Comparison of ENCODE assay signal across 21 cellular contexts in the genomic region with DNA sequence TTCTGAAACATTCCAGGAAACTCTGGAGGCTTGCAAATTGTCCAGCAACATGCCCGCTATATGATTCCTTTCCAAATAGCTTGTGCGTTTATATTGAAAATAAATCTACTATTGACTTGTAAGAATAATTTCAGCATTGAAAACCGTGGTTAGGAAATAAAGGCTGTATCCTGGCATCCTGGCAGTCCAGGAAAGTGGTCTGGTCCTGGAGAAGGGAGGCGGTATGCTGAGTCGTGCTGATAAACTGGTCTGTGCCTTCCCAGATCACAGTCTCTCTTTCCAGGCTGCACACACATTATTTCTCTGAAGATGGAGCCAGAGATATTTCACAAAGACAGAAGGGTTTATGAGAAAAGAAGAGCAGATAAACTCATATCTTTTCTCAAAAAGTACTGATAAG.
DNase-seq lines count a peak whose midpoint lies in the region; TF ChIP-seq lines count a peak whose summit lies in the region.
"Had no signal": no experiment of that assay in that cellular context is flagged by ENCODE, and none has a peak within 500 bp of the region (broad histone marks: within the 10 kb centered on the region; RNA-seq: fewer than 3 reads in every experiment).

No MANE protein-coding gene starts in this region.

- no peaks in the 10 kb centered on the region for H3K27me3 Mint-ChIP-seq in activated naive CD8-positive, alpha-beta T cell treated with anti-CD3 and anti-CD28 coated beads for 36 hours
- H3K27me3 Mint-ChIP-seq: activated CD4-positive, alpha-beta memory T cell treated with anti-CD3 and anti-CD28 coated beads, Interleukin-2, amount 10 ng/mL, durations not matched to agents 7 days and 5 days; activated naive CD4-positive, alpha-beta T cell treated with anti-CD3 and anti-CD28 coated beads, Interleukin-2, amount 10 ng/mL, durations not matched to agents 7 days and 5 days; stimulated activated memory B cell treated with anti-CD40 and anti-IgM and Interleukin-4, amounts not matched to agents 10 μg/mL and 1 μg/mL and 100 μg/mL, for 72 hours had no signal

- H3K27me3 ChIP-seq in HAP-1 (ENCODE audit: low read depth) (no peaks in the 10 kb centered on the region), esophagus muscularis mucosa (no peaks in the 10 kb centered on the region), smooth muscle cell (ENCODE audit: low read depth) (no peaks in the 10 kb centered on the region)
- H3K27me3 ChIP-seq: SJSA1, upper lobe of right lung had no signal

- no peak overlapping the region for H2AFZ ChIP-seq in smooth muscle cell (ENCODE audit: low read depth)

- no peak for TF ChIP-seq CTCF in esophagus muscularis mucosa (IDR thresholded peaks at IDR 0.05)
- TF ChIP-seq CTCF in smooth muscle cell (IDR thresholded peaks at IDR 0.05; ENCODE audit: borderline replicate concordance, insufficient read depth, poor library complexity, severe bottlenecking) = peak; percentile 8
- TF ChIP-seq CTCF in GM10248 (IDR thresholded peaks at IDR 0.05; ENCODE audit: control extremely low read depth, extremely low read depth, low read depth, missing control alignments) = no peak

- no peak overlapping the region for H3K4me3 Mint-ChIP-seq in activated naive CD8-positive, alpha-beta T cell treated with anti-CD3 and anti-CD28 coated beads for 36 hours
- H3K4me3 Mint-ChIP-seq: activated CD4-positive, alpha-beta memory T cell treated with anti-CD3 and anti-CD28 coated beads, Interleukin-2, amount 10 ng/mL, durations not matched to agents 7 days and 5 days; activated naive CD4-positive, alpha-beta T cell treated with anti-CD3 and anti-CD28 coated beads, Interleukin-2, amount 10 ng/mL, durations not matched to agents 7 days and 5 days; stimulated activated memory B cell treated with anti-CD40 and anti-IgM and Interleukin-4, amounts not matched to agents 10 μg/mL and 1 μg/mL and 100 μg/mL, for 72 hours had no signal

- H3K4me1 Mint-ChIP-seq in activated naive CD8-positive, alpha-beta T cell treated with anti-CD3 and anti-CD28 coated beads for 36 hours = no peaks in the 10 kb centered on the region
- H3K4me1 Mint-ChIP-seq: activated CD4-positive, alpha-beta memory T cell treated with anti-CD3 and anti-CD28 coated beads, Interleukin-2, amount 10 ng/mL, durations not matched to agents 7 days and 5 days; activated naive CD4-positive, alpha-beta T cell treated with anti-CD3 and anti-CD28 coated beads, Interleukin-2, amount 10 ng/mL, durations not matched to agents 7 days and 5 days; stimulated activated memory B cell treated with anti-CD40 and anti-IgM and Interleukin-4, amounts not matched to agents 10 μg/mL and 1 μg/mL and 100 μg/mL, for 72 hours had no signal

- H3K36me3 ChIP-seq in HAP-1 (replicated peaks) (no peaks in the 10 kb centered on the region), esophagus muscularis mucosa (no peaks in the 10 kb centered on the region), smooth muscle cell (ENCODE audit: low read depth) (no peaks in the 10 kb centered on the region)
- H3K36me3 ChIP-seq: prostate gland, SJSA1, upper lobe of right lung had no signal

- H3K27ac Mint-ChIP-seq in activated naive CD8-positive, alpha-beta T cell treated with anti-CD3 and anti-CD28 coated beads for 36 hours = no peak overlapping the region
- H3K27ac Mint-ChIP-seq: activated CD4-positive, alpha-beta memory T cell treated with anti-CD3 and anti-CD28 coated beads, Interleukin-2, amount 10 ng/mL, durations not matched to agents 7 days and 5 days; activated naive CD4-positive, alpha-beta T cell treated with anti-CD3 and anti-CD28 coated beads, Interleukin-2, amount 10 ng/mL, durations not matched to agents 7 days and 5 days; stimulated activated memory B cell treated with anti-CD40 and anti-IgM and Interleukin-4, amounts not matched to agents 10 μg/mL and 1 μg/mL and 100 μg/mL, for 72 hours had no signal

- no peaks in the 10 kb centered on the region for H4K20me1 ChIP-seq in smooth muscle cell (ENCODE audit: low read depth)

- CTCF ChIA-PET in GM10248 (lab: Yijun Ruan, JAX) = interaction anchor here (1.0 to 1.2 kb wide), 2 partner anchors 14 to 30 kb away, joined by 3 read pairs; no protein-coding TSS in a partner anchor

- DNase-seq in HAP-1 (ENCODE audit: low spot score in 2 of 2) = peak; percentile 54 to 55
- DNase-seq in NCI-H526 treated with DMSO at 0.1 percent for 48 hours (lab: John Stamatoyannopoulos, UW) = peak; percentile 39
- DNase-seq in esophagus muscularis mucosa (ENCODE audit: extremely low spot score) = peak; percentile 64
- DNase-seq in smooth muscle cell (lab: John Stamatoyannopoulos, UW; ENCODE audit: unreplicated experiment) = no peak
- DNase-seq in GM10248 (ENCODE audit: extremely low spot score) = no peak
- DNase-seq in activated naive CD8-positive, alpha-beta T cell treated with anti-CD3 and anti-CD28 coated beads for 36 hours = no peak
- DNase-seq in NCI-H187 (lab: John Stamatoyannopoulos, UW) = no peak
- DNase-seq: activated CD4-positive, alpha-beta memory T cell treated with anti-CD3 and anti-CD28 coated beads, Interleukin-2, amount 10 ng/mL, durations not matched to agents 7 days and 5 days; activated CD4-positive, CD25-positive, alpha-beta regulatory T cell treated with anti-CD3 and anti-CD28 coated beads, Interleukin-2, amount 50 U/mL, for 72 hours; activated CD8-positive, alpha-beta memory T cell treated with anti-CD3 and anti-CD28 coated beads, Interleukin-2, amount 50 U/mL, for 48 hours; activated naive CD4-positive, alpha-beta T cell treated with anti-CD3 and anti-CD28 coated beads, Interleukin-2, amount 10 ng/mL, durations not matched to agents 7 days and 5 days; amniotic stem cell; effector CD4-positive, alpha-beta T cell; glutamatergic neuron; NCI-H187 treated with DMSO at 0.1 percent for 48 hours; stimulated activated CD4-positive, alpha-beta T cell treated with anti-CD3 and anti-CD28 coated beads, Interleukin-4, amount 100 ng/mL, for 24 hours; substantia nigra; upper lobe of right lung had no signal

- POLR2A ChIA-PET in GM10248 (lab: Yijun Ruan, JAX) = no interaction called here

- H3K9me3 Mint-ChIP-seq in activated naive CD8-positive, alpha-beta T cell treated with anti-CD3 and anti-CD28 coated beads for 36 hours = peaks cover 1% of the 10 kb centered on the region

- no peak overlapping the region for H3K4me2 ChIP-seq in smooth muscle cell

- H3K9me3 ChIP-seq in HAP-1 (no peaks in the 10 kb centered on the region), esophagus muscularis mucosa (no peaks in the 10 kb centered on the region), smooth muscle cell (replicated peaks; ENCODE audit: low read depth) (no peaks in the 10 kb centered on the region)
- H3K9me3 ChIP-seq: prostate gland, SJSA1, upper lobe of right lung had no signal

- TF ChIP-seq EP300 in esophagus muscularis mucosa (IDR thresholded peaks at IDR 0.05) = no peak

- in situ Hi-C loops in HAP-1 (cut with MboI; ENCODE audit: low sequenced_read_pairs) = no loop called here

- WGBS in esophagus muscularis mucosa = 35% methylated on average over 5 of the region's 5 CpGs
- WGBS in smooth muscle cell (ENCODE audit: low lambda C conversion rate) = 51% methylated on average over 5 of the region's 5 CpGs

- H3K9ac ChIP-seq in smooth muscle cell (ENCODE audit: low read depth) = no peak overlapping the region

- H3K36me3 Mint-ChIP-seq in activated naive CD8-positive, alpha-beta T cell treated with anti-CD3 and anti-CD28 coated beads for 36 hours = no peaks in the 10 kb centered on the region
- H3K36me3 Mint-ChIP-seq: activated naive CD4-positive, alpha-beta T cell treated with anti-CD3 and anti-CD28 coated beads, Interleukin-2, amount 10 ng/mL, durations not matched to agents 7 days and 5 days; stimulated activated memory B cell treated with anti-CD40 and anti-IgM and Interleukin-4, amounts not matched to agents 10 μg/mL and 1 μg/mL and 100 μg/mL, for 72 hours had no signal

- H3K4me3 ChIP-seq in HAP-1 = no peak overlapping the region
- no peak overlapping the region for H3K4me3 ChIP-seq in esophagus muscularis mucosa
- H3K4me3 ChIP-seq in smooth muscle cell = no peak overlapping the region
- H3K4me3 ChIP-seq: prostate gland, SJSA1, upper lobe of right lung had no signal

- H3F3A ChIP-seq in smooth muscle cell (ENCODE audit: low read depth) = peaks cover 4% of the 10 kb centered on the region

- intact Hi-C loops in esophagus muscularis mucosa (cut with DNase I) = no loop called here

- peaks cover 12% of the 10 kb centered on the region for H3K4me1 ChIP-seq in HAP-1
- no peaks in the 10 kb centered on the region for H3K4me1 ChIP-seq in esophagus muscularis mucosa
- H3K4me1 ChIP-seq in smooth muscle cell (ENCODE audit: low read depth) = peaks cover 6% of the 10 kb centered on the region
- H3K4me1 ChIP-seq: prostate gland, SJSA1, upper lobe of right lung had no signal

- no peak for TF ChIP-seq POLR2A in esophagus muscularis mucosa (IDR thresholded peaks at IDR 0.05; ENCODE audit: low read depth)

- H3K27ac ChIP-seq in esophagus muscularis mucosa (replicated peaks in 1 of 4) = no peak overlapping the region
- no peak overlapping the region for H3K27ac ChIP-seq in smooth muscle cell (ENCODE audit: low read depth)
- H3K27ac ChIP-seq: prostate gland, SJSA1, upper lobe of right lung had no signal

- no peaks in the 10 kb centered on the region for H3K79me2 ChIP-seq in smooth muscle cell (ENCODE audit: low read depth)

Comparison
In these comparisons a context has a peak if more than half of its experiments do, and no peak if none do; other contexts are left out.
1. DNase-seq: peak in HAP-1 (2 of 2), NCI-H526 treated with DMSO at 0.1 percent for 48 hours (single experiment) and esophagus muscularis mucosa (single experiment); none in smooth muscle cell (single experiment), GM10248 (single experiment), activated naive CD8-positive, alpha-beta T cell treated with anti-CD3 and anti-CD28 coated beads for 36 hours (single experiment) and NCI-H187 (0 of 2).